Comparison of ENCODE assay signal across 18 cellular contexts in the genomic region with DNA sequence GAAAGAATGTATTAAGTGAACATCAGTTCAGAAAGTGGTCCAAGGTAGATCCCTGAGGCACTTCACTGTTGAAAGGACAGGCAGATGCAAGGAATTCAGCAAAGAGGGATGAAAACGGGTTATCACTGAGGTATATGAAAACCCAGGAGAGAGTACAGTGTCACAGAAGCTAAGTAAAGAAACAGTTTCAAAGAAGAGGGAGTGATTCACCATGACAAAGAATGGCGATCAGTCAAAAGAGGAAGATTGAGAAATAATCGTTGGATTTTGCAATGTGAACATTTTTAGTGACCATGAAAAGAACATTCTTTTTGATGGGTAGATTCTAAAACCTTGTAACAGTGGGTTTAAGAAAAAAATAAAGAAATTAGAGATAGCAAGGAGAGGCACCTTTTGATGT.
DNase-seq lines count a peak whose midpoint lies in the region; ATAC-seq and TF ChIP-seq lines count a peak whose summit lies in the region.
"Had no signal": no experiment of that assay in that cellular context is flagged by ENCODE, and none has a peak within 500 bp of the region (broad histone marks: within the 10 kb centered on the region; RNA-seq: fewer than 3 reads in every experiment).

No MANE protein-coding gene starts in this region.

- peaks cover 21% of the 10 kb centered on the region for H3K4me1 ChIP-seq in Caco-2
- H3K4me1 ChIP-seq in mammary epithelial cell (ENCODE audit: insufficient read depth, low read length) = peaks cover 16% of the 10 kb centered on the region

- H3K9me3 Mint-ChIP-seq in Caco-2 (ENCODE audit: unreplicated experiment) = no peaks in the 10 kb centered on the region
- H3K9me3 Mint-ChIP-seq in chondrocyte (ENCODE audit: low read depth) = no peaks in the 10 kb centered on the region

- ATAC-seq in omental fat pad (ENCODE audit: low FRiP score) (peak; percentile 52), HG03095 (IDR thresholded peaks at IDR 0.05; ENCODE audit: unreplicated experiment) (no peak)

- H4K20me1 ChIP-seq in mammary epithelial cell (ENCODE audit: insufficient read depth, low read length) = no peaks in the 10 kb centered on the region

- 8% methylated on average over 3 of the region's 3 CpGs for WGBS in mammary epithelial cell (ENCODE audit: low coverage, missing lambda C conversion rate)

- no peaks in the 10 kb centered on the region; the same call in 1 of the 2 replicates for H3K27me3 ChIP-seq in Caco-2 (replicated peaks; ENCODE audit: control insufficient read depth, insufficient read depth, low read length)
- no peaks in the 10 kb centered on the region for H3K27me3 ChIP-seq in mammary epithelial cell (ENCODE audit: insufficient read depth, low read length)
- H3K27me3 ChIP-seq in WERI-Rb-1 (ENCODE audit: insufficient read depth, low read depth, severe bottlenecking) = no peaks in the 10 kb centered on the region
- H3K27me3 ChIP-seq: esophagus muscularis mucosa had no signal

- DNase-seq in Caco-2 = peak in 1 of 2 experiments; percentile 21
- peak; percentile 82 for DNase-seq in NOMO-1 treated with DMSO at 0.1 percent for 48 hours (lab: John Stamatoyannopoulos, UW; ENCODE audit: unreplicated experiment)
- peak; percentile 45 for DNase-seq in mammary epithelial cell
- no peak for DNase-seq in omental fat pad (ENCODE audit: low spot score)
- no peak for DNase-seq in NCI-H748 treated with DMSO at 0.1 percent for 48 hours (lab: John Stamatoyannopoulos, UW)
- no peak for DNase-seq in chondrocyte (ENCODE audit: low spot score)
- no peak for DNase-seq in WERI-Rb-1
- DNase-seq: activated CD4-positive, alpha-beta T cell treated with anti-CD3 and anti-CD28 coated beads for 4 hours; activated CD8-positive, alpha-beta memory T cell treated with anti-CD3 and anti-CD28 coated beads, Interleukin-2, amount 50 U/mL, for 4 hours; hypothalamus; NCI-H1105 treated with DMSO at 0.1 percent for 48 hours; right cardiac atrium; Right ventricle myocardium superior; stimulated activated CD4-positive, alpha-beta T cell treated with anti-CD3 and anti-CD28 coated beads, Interleukin-2, amount 100 ng/mL, for 24 hours; substantia nigra had no signal

- no peaks in the 10 kb centered on the region for H3K79me2 ChIP-seq in mammary epithelial cell (ENCODE audit: insufficient read depth, low read length)

- H3K4me3 Mint-ChIP-seq in Caco-2 (ENCODE audit: unreplicated experiment) (no peak overlapping the region), chondrocyte (ENCODE audit: unreplicated experiment) (no peak overlapping the region)
- H3K4me3 Mint-ChIP-seq: B cell had no signal

- H3K9ac ChIP-seq in mammary epithelial cell (ENCODE audit: insufficient read depth, low read length) = no peak overlapping the region

- TF ChIP-seq CTCF in Caco-2 (IDR thresholded peaks at IDR 0.05; ENCODE audit: insufficient read depth in 1 of 2, low read depth in 1 of 2, low read length in 1 of 2, severe bottlenecking in 1 of 2, unreplicated experiment in 1 of 2) (no peak), mammary epithelial cell (conservative IDR thresholded peaks at IDR 0.05 in 1 of 2, IDR thresholded peaks at IDR 0.05 in 1 of 2; ENCODE audit: extremely low read depth in 1 of 2, insufficient read depth in 1 of 2, low read depth in 1 of 2, low read length in 2 of 2) (no peak), omental fat pad (IDR thresholded peaks at IDR 0.05) (no peak), chondrocyte (IDR thresholded peaks at IDR 0.05) (no peak), WERI-Rb-1 (IDR thresholded peaks at IDR 0.05; ENCODE audit: low read depth, low read length) (no peak)

- H3K4me1 Mint-ChIP-seq in Caco-2 (ENCODE audit: low read depth, unreplicated experiment) (peaks cover 5% of the 10 kb centered on the region), chondrocyte (ENCODE audit: low read depth) (peaks cover 8% of the 10 kb centered on the region)
- H3K4me1 Mint-ChIP-seq: B cell had no signal

- H3K27ac ChIP-seq in mammary epithelial cell (ENCODE audit: insufficient read depth, low read depth, low read length) (no peak overlapping the region), WERI-Rb-1 (no peak overlapping the region)
- H3K27ac ChIP-seq: esophagus muscularis mucosa had no signal

- H2AFZ ChIP-seq in mammary epithelial cell (ENCODE audit: low read depth, low read length) = no peak overlapping the region

- dilution Hi-C loops in mammary epithelial cell (cut with HindIII; ENCODE audit: low sequenced_read_pairs) = no loop called here

- CTCF ChIA-PET in Caco-2 (lab: Charles Lee) = no interaction called here
- CTCF ChIA-PET in mammary epithelial cell (lab: Charles Lee; ENCODE audit: low non-redundant PET) = no interaction called here

- H3K27ac Mint-ChIP-seq in Caco-2 (ENCODE audit: unreplicated experiment) = no peak overlapping the region
- no peak overlapping the region for H3K27ac Mint-ChIP-seq in chondrocyte (ENCODE audit: unreplicated experiment)
- H3K27ac Mint-ChIP-seq: B cell had no signal

- no peaks in the 10 kb centered on the region for H3K36me3 ChIP-seq in Caco-2 (ENCODE audit: control insufficient read depth, insufficient read depth, low read length)
- no peaks in the 10 kb centered on the region for H3K36me3 ChIP-seq in mammary epithelial cell (ENCODE audit: insufficient read depth, low read length)
- no peaks in the 10 kb centered on the region for H3K36me3 ChIP-seq in WERI-Rb-1

- BruUV-seq in Caco-2 (replicated peaks; lab: Mats Ljungman, UMichigan) (TSS peak; percentile 83), mammary epithelial cell (replicated peaks; lab: Mats Ljungman, UMichigan) (no TSS peak)

- in situ Hi-C loops in mammary epithelial cell (cut with MboI; ENCODE audit: low sequenced_read_pairs in 2 of 2) = no loop called here

- intact Hi-C loops in Caco-2 (cut with micrococcal nuclease; ENCODE audit: unreplicated experiment) (no loop called here), mammary epithelial cell (cut with micrococcal nuclease) (no loop called here)

- no peaks in the 10 kb centered on the region for H3K27me3 Mint-ChIP-seq in Caco-2 (ENCODE audit: insufficient read depth, unreplicated experiment)
- H3K27me3 Mint-ChIP-seq in chondrocyte (ENCODE audit: low read depth) = no peaks in the 10 kb centered on the region
- H3K27me3 Mint-ChIP-seq: B cell had no signal

- POLR2A ChIA-PET in Caco-2 (lab: Charles Lee) = no interaction called here

- H3K4me2 ChIP-seq in mammary epithelial cell (ENCODE audit: insufficient read depth, low read depth, low read length) = no peak overlapping the region

- no peaks in the 10 kb centered on the region for H3K9me3 ChIP-seq in Caco-2
- no peaks in the 10 kb centered on the region for H3K9me3 ChIP-seq in mammary epithelial cell (replicated peaks; ENCODE audit: insufficient read depth, low read length)
- H3K9me3 ChIP-seq in WERI-Rb-1 (ENCODE audit: severe bottlenecking) = no peaks in the 10 kb centered on the region
- H3K9me3 ChIP-seq: esophagus muscularis mucosa had no signal

- peaks cover 14% of the 10 kb centered on the region for H3K36me3 Mint-ChIP-seq in Caco-2 (ENCODE audit: insufficient read depth, unreplicated experiment)
- H3K36me3 Mint-ChIP-seq in chondrocyte (ENCODE audit: low read depth) = no peaks in the 10 kb centered on the region

- H3K4me3 ChIP-seq in Caco-2 (ENCODE audit: low read depth, low read length) (no peak overlapping the region), mammary epithelial cell (replicated peaks in 1 of 3; ENCODE audit: insufficient read depth in 1 of 3, low read depth in 2 of 3, low read length in 3 of 3) (no peak overlapping the region), WERI-Rb-1 (ENCODE audit: low read depth, low read length) (no peak overlapping the region)
- H3K4me3 ChIP-seq: esophagus muscularis mucosa had no signal

Comparison
In these comparisons a context has a peak if more than half of its experiments do, and no peak if none do; other contexts are left out.
1. DNase-seq: peak in NOMO-1 treated with DMSO at 0.1 percent for 48 hours (single experiment) and mammary epithelial cell (single experiment); none in omental fat pad (single experiment), NCI-H748 treated with DMSO at 0.1 percent for 48 hours (single experiment), chondrocyte (single experiment) and WERI-Rb-1 (single experiment).